34 cellular contexts compared by ENCODE assay signal in the genomic region with DNA sequence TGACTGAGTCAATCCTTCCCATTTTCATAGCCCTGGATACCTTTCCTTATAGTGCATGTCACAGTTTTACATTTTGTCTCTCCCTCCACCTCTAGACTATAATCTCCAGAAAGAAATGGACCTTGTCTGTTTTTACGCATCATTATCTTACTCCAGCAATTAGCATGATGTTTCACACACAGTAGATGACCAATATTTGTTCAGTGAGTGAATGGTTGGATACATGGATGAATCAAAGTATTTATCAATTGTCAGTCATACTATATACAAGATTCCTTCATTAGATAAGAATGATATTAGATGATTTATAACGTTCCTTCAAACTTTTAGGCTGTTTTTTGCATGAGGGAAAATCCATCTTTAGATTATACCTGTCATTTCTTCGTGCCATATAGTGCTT.
DNase-seq lines count a peak whose midpoint lies in the region; ATAC-seq, FAIRE-seq and TF ChIP-seq lines count a peak whose summit lies in the region.
"Had no signal": no experiment of that assay in that cellular context is flagged by ENCODE, and none has a peak within 500 bp of the region (broad histone marks: within the 10 kb centered on the region; RNA-seq: fewer than 3 reads in every experiment).

No MANE protein-coding gene starts in this region.

- H3K27me3 Mint-ChIP-seq in Caco-2 (ENCODE audit: insufficient read depth, unreplicated experiment): no peaks in the 10 kb centered on the region
- H3K27me3 Mint-ChIP-seq: B cell had no signal

- H3K9ac ChIP-seq in PC-3 (ENCODE audit: low read length): no peak overlapping the region
- H3K9ac ChIP-seq in SU-DHL-6 (ENCODE audit: low read length): no peak overlapping the region
- H3K9ac ChIP-seq: BLaER1; BLaER1 treated with 17β-estradiol and CSF1 and Interleukin-3, amounts not matched to agents 10 nM and 100 nM had no signal

- POLR2A ChIA-PET in PC-3 (lab: Charles Lee; ENCODE audit: unreplicated experiment) (no interaction called here), Caco-2 (lab: Charles Lee) (no interaction called here)

- no peak for TF ChIP-seq CTCF in PC-3 (conservative IDR thresholded peaks at IDR 0.05; ENCODE audit: low read depth, low read length)
- TF ChIP-seq CTCF in SU-DHL-6 (IDR thresholded peaks at IDR 0.05; ENCODE audit: insufficient read depth, low read length, poor library complexity, severe bottlenecking): no peak
- no peak for TF ChIP-seq CTCF in bronchial epithelial cell (IDR thresholded peaks at IDR 0.05; ENCODE audit: insufficient read depth, low read length, severe bottlenecking)
- TF ChIP-seq CTCF in Caco-2 (IDR thresholded peaks at IDR 0.05; ENCODE audit: insufficient read depth in 1 of 2, low read depth in 1 of 2, low read length in 1 of 2, severe bottlenecking in 1 of 2, unreplicated experiment in 1 of 2): no peak

- no peaks in the 10 kb centered on the region for H3K36me3 Mint-ChIP-seq in Caco-2 (ENCODE audit: insufficient read depth, unreplicated experiment)
- H3K36me3 Mint-ChIP-seq: CD14-positive monocyte; CD4-positive, alpha-beta memory T cell; CD4-positive, CD25-positive, alpha-beta regulatory T cell; CD8-positive, alpha-beta T cell had no signal

- H3K4me3 ChIP-seq in PC-3 (ENCODE audit: low read length) (no peak overlapping the region), SU-DHL-6 (ENCODE audit: insufficient read depth, low read length, poor library complexity, severe bottlenecking) (no peak overlapping the region), bronchial epithelial cell (ENCODE audit: low read depth, low read length) (no peak overlapping the region), Caco-2 (ENCODE audit: low read depth, low read length) (no peak overlapping the region)
- H3K4me3 ChIP-seq: A549; BLaER1; BLaER1 treated with 17β-estradiol and CSF1 and Interleukin-3, amounts not matched to agents 10 nM and 100 nM had no signal

- DNase-seq in PC-3 (peak; percentile 70), bronchial epithelial cell (ENCODE audit: low read depth) (peak; percentile 25), Caco-2 (no peak), NCI-H1048 (lab: John Stamatoyannopoulos, UW) (no peak)
- DNase-seq: 8988T; ACHN; AML-193; BE2C; C1 segment of cervical spinal cord; Calu3; CD4-positive, alpha-beta memory T cell; CD4-positive, alpha-beta T cell; CD4-positive, CD25-positive, alpha-beta regulatory T cell; CD8-positive, alpha-beta memory T cell; CD8-positive, alpha-beta T cell; COR-L47; DMS 273 treated with DMSO at 0.1 percent for 48 hours; DMS153; DMS53; DMS79; DMS79 treated with DMSO at 0.1 percent for 48 hours; DND-41; EL had no signal

- H3K36me3 ChIP-seq in PC-3 (ENCODE audit: low read depth, low read length) (no peaks in the 10 kb centered on the region), SU-DHL-6 (ENCODE audit: low read length) (no peaks in the 10 kb centered on the region), bronchial epithelial cell (ENCODE audit: control insufficient read depth, insufficient read depth, low read length) (no peaks in the 10 kb centered on the region), Caco-2 (ENCODE audit: control insufficient read depth, insufficient read depth, low read length) (no peaks in the 10 kb centered on the region)
- H3K36me3 ChIP-seq: BE2C; BLaER1; BLaER1 treated with 17β-estradiol and CSF1 and Interleukin-3, amounts not matched to agents 10 nM and 100 nM had no signal

- H2AFZ ChIP-seq in PC-3 (ENCODE audit: low read length): no peak overlapping the region
- H2AFZ ChIP-seq in SU-DHL-6 (ENCODE audit: low read depth, low read length, severe bottlenecking): no peak overlapping the region

- CTCF ChIA-PET in PC-3 (lab: Charles Lee) (no interaction called here), Caco-2 (lab: Charles Lee) (no interaction called here)

- H4K20me1 ChIP-seq in PC-3 (ENCODE audit: low read length) (no peaks in the 10 kb centered on the region), SU-DHL-6 (ENCODE audit: low read depth, low read length) (no peaks in the 10 kb centered on the region)
- H4K20me1 ChIP-seq: BLaER1; BLaER1 treated with 17β-estradiol and CSF1 and Interleukin-3, amounts not matched to agents 10 nM and 100 nM had no signal

- H3K4me2 ChIP-seq in PC-3 (ENCODE audit: low read length) (no peak overlapping the region; the same call in 1 of the 2 replicates), SU-DHL-6 (ENCODE audit: low read depth, low read length, poor library complexity, severe bottlenecking) (no peak overlapping the region)
- H3K4me2 ChIP-seq: A549; BLaER1; BLaER1 treated with 17β-estradiol and CSF1 and Interleukin-3, amounts not matched to agents 10 nM and 100 nM had no signal

- H3F3A ChIP-seq in PC-3 (ENCODE audit: low read length, unreplicated experiment) (no peaks in the 10 kb centered on the region), SU-DHL-6 (ENCODE audit: insufficient read depth) (peaks cover 20% of the 10 kb centered on the region)

- H3K79me2 ChIP-seq in PC-3 (ENCODE audit: low read length) (no peaks in the 10 kb centered on the region), SU-DHL-6 (ENCODE audit: insufficient read depth, low read length) (no peaks in the 10 kb centered on the region; the same call in 1 of the 2 replicates)

- H3K27me3 ChIP-seq in PC-3 (ENCODE audit: low read length) (no peaks in the 10 kb centered on the region), SU-DHL-6 (ENCODE audit: low read length) (no peaks in the 10 kb centered on the region), bronchial epithelial cell (ENCODE audit: control insufficient read depth, insufficient read depth, low read length) (no peaks in the 10 kb centered on the region), Caco-2 (replicated peaks; ENCODE audit: control insufficient read depth, insufficient read depth, low read length) (no peaks in the 10 kb centered on the region)
- H3K27me3 ChIP-seq: BE2C; BLaER1; BLaER1 treated with 17β-estradiol and CSF1 and Interleukin-3, amounts not matched to agents 10 nM and 100 nM had no signal

- H3K4me1 Mint-ChIP-seq in Caco-2 (ENCODE audit: low read depth, unreplicated experiment): peaks cover 8% of the 10 kb centered on the region
- H3K4me1 Mint-ChIP-seq: B cell; CD14-positive monocyte; CD4-positive, alpha-beta memory T cell; CD8-positive, alpha-beta memory T cell had no signal

- no TSS peak for BruUV-seq in PC-3 (replicated peaks; lab: Mats Ljungman, UMichigan)
- BruUV-seq in Caco-2 (replicated peaks; lab: Mats Ljungman, UMichigan): no TSS peak

- H3K27ac Mint-ChIP-seq in Caco-2 (ENCODE audit: unreplicated experiment): no peak overlapping the region
- H3K27ac Mint-ChIP-seq: B cell; CD14-positive monocyte; CD4-positive, alpha-beta memory T cell; CD4-positive, alpha-beta T cell; CD4-positive, CD25-positive, alpha-beta regulatory T cell; CD8-positive, alpha-beta memory T cell; CD8-positive, alpha-beta T cell had no signal

- H3K9me3 ChIP-seq in PC-3 (ENCODE audit: low read length) (no peaks in the 10 kb centered on the region), SU-DHL-6 (ENCODE audit: insufficient read depth, low read length) (no peaks in the 10 kb centered on the region), Caco-2 (peaks cover 5% of the 10 kb centered on the region; the same call in 1 of the 2 replicates)
- H3K9me3 ChIP-seq: BE2C, BLaER1 had no signal

- H3K27ac ChIP-seq in PC-3 (ENCODE audit: low read length): no peak overlapping the region
- H3K27ac ChIP-seq in SU-DHL-6 (ENCODE audit: low read depth, low read length): peak overlapping the region; percentile 96; the same call in 1 of the 2 replicates
- H3K27ac ChIP-seq: 22Rv1; A549; BLaER1; BLaER1 treated with 17β-estradiol and CSF1 and Interleukin-3, amounts not matched to agents 10 nM and 100 nM; C4-2B had no signal

- H3K4me1 ChIP-seq in PC-3 (ENCODE audit: insufficient read depth, low read length) (peaks cover 35% of the 10 kb centered on the region), Caco-2 (peaks cover 18% of the 10 kb centered on the region)
- H3K4me1 ChIP-seq: BE2C had no signal

- H3K9me3 Mint-ChIP-seq in Caco-2 (ENCODE audit: unreplicated experiment): peaks cover 38% of the 10 kb centered on the region
- H3K9me3 Mint-ChIP-seq: CD4-positive, alpha-beta T cell; CD8-positive, alpha-beta memory T cell; CD8-positive, alpha-beta T cell had no signal

- ATAC-seq in PC-3: peak; percentile 52
- no peak for ATAC-seq in HG03175 (IDR thresholded peaks at IDR 0.05; ENCODE audit: unreplicated experiment)
- ATAC-seq: A549; CD8-positive, alpha-beta T cell had no signal

- FAIRE-seq in bronchial epithelial cell (lab: Jason Lieb, UNC): no peak
- FAIRE-seq: A204.1, A549, D721Med had no signal

- no peak overlapping the region for H3K4me3 Mint-ChIP-seq in Caco-2 (ENCODE audit: unreplicated experiment)
- H3K4me3 Mint-ChIP-seq: B cell; CD14-positive monocyte; CD4-positive, alpha-beta memory T cell; CD4-positive, alpha-beta T cell; CD4-positive, CD25-positive, alpha-beta regulatory T cell; CD8-positive, alpha-beta memory T cell; CD8-positive, alpha-beta T cell had no signal

- intact Hi-C loops in PC-3 (cut with micrococcal nuclease) (no loop called here), Caco-2 (cut with micrococcal nuclease; ENCODE audit: unreplicated experiment) (no loop called here)

- no peaks in the 10 kb centered on the region for H3K9me2 ChIP-seq in PC-3 (replicated peaks; ENCODE audit: low read length)
- no peaks in the 10 kb centered on the region for H3K9me2 ChIP-seq in SU-DHL-6 (replicated peaks; ENCODE audit: insufficient read depth, low read length)

Comparison
In these comparisons a context has a peak if more than half of its experiments do, and no peak if none do; other contexts are left out.
1. DNase-seq: peak in PC-3 (single experiment) and bronchial epithelial cell (single experiment); none in Caco-2 (0 of 2) and NCI-H1048 (single experiment).